In genomic region chr3:57956833-57957174, GRCh38 we compare ENCODE assay signal across 24 cellular contexts. TPM values are rescaled to one million over a fixed set of nuclear protein-coding genes. Genes with fewer than 3 reads are reported as not detected.
DNase-seq lines count a peak whose midpoint lies in the region; ATAC-seq and TF ChIP-seq lines count a peak whose summit lies in the region.
"Had no signal": no experiment of that assay in that cellular context is flagged by ENCODE, and none has a peak within 500 bp of the region (broad histone marks: within the 10 kb centered on the region; RNA-seq: fewer than 3 reads in every experiment).

No MANE protein-coding gene starts in this region.

- H3K4me1 ChIP-seq in mammary epithelial cell (ENCODE audit: insufficient read depth, low read length) (peaks cover 33% of the 10 kb centered on the region), osteoblast (ENCODE audit: insufficient read depth, low read length) (peaks cover 27% of the 10 kb centered on the region)

- H3K36me3 Mint-ChIP-seq in MCF 10A (ENCODE audit: insufficient read depth, unreplicated experiment): no peaks in the 10 kb centered on the region
- H3K36me3 Mint-ChIP-seq in HFFc6 (ENCODE audit: low read depth): no peaks in the 10 kb centered on the region
- H3K36me3 Mint-ChIP-seq in endothelial cell (ENCODE audit: low read depth, unreplicated experiment): peaks cover 4% of the 10 kb centered on the region
- H3K36me3 Mint-ChIP-seq in stimulated activated naive B cell treated with anti-CD40 and anti-IgM and Interleukin-4, amounts not matched to agents 10 μg/mL and 1 μg/mL and 100 μg/mL, for 72 hours: no peaks in the 10 kb centered on the region
- H3K36me3 Mint-ChIP-seq: activated naive CD4-positive, alpha-beta T cell treated with anti-CD3 and anti-CD28 coated beads, Interleukin-2, amount 50 U/mL, for 24 hours; T-cell had no signal

- POLR2A ChIA-PET in MCF 10A (lab: Yijun Ruan, JAX): interaction anchor here (1.5 kb wide), 1 partner anchor 48 kb away, joined by 3 read pairs; no protein-coding TSS in a partner anchor

- H3K27me3 Mint-ChIP-seq in MCF 10A (ENCODE audit: insufficient read depth, unreplicated experiment) (no peaks in the 10 kb centered on the region), HFFc6 (ENCODE audit: insufficient read depth) (peaks cover under 1% of the 10 kb centered on the region; the same call in 1 of the 2 replicates), endothelial cell (ENCODE audit: unreplicated experiment) (peaks cover 3% of the 10 kb centered on the region)
- no peaks in the 10 kb centered on the region for H3K27me3 Mint-ChIP-seq in stimulated activated naive B cell treated with anti-CD40 and anti-IgM and Interleukin-4, amounts not matched to agents 10 μg/mL and 1 μg/mL and 100 μg/mL, for 72 hours
- H3K27me3 Mint-ChIP-seq: activated B cell treated with CpG ODN at 0.5 μM for 24 hours; activated naive CD4-positive, alpha-beta T cell treated with anti-CD3 and anti-CD28 coated beads, Interleukin-2, amount 50 U/mL, for 24 hours; T-cell had no signal

- in situ Hi-C loops in mammary epithelial cell (cut with MboI; ENCODE audit: low sequenced_read_pairs in 2 of 2): no loop called here

- no peaks in the 10 kb centered on the region for H3K9me3 Mint-ChIP-seq in MCF 10A (ENCODE audit: unreplicated experiment)
- no peaks in the 10 kb centered on the region for H3K9me3 Mint-ChIP-seq in HFFc6
- H3K9me3 Mint-ChIP-seq in endothelial cell (ENCODE audit: unreplicated experiment): no peaks in the 10 kb centered on the region
- H3K9me3 Mint-ChIP-seq in stimulated activated naive B cell treated with anti-CD40 and anti-IgM and Interleukin-4, amounts not matched to agents 10 μg/mL and 1 μg/mL and 100 μg/mL, for 72 hours: no peaks in the 10 kb centered on the region
- H3K9me3 Mint-ChIP-seq: activated B cell treated with CpG ODN at 0.5 μM for 24 hours; activated naive CD4-positive, alpha-beta T cell treated with anti-CD3 and anti-CD28 coated beads, Interleukin-2, amount 50 U/mL, for 24 hours; activated T-helper 2 cell treated with anti-CD3 and anti-CD28 coated beads, Interferon-gamma antibody, Interleukin-2, Interleukin-4, amounts not matched to agents 10 μg/mL and 5 μg/mL and 100 μg/mL, durations not matched to agents 14 hours and 24 hours and 36 hours; effector memory CD8-positive, alpha-beta T cell; T-cell had no signal

- H3K27me3 ChIP-seq in mammary epithelial cell (ENCODE audit: insufficient read depth, low read length) (no peaks in the 10 kb centered on the region), osteoblast (ENCODE audit: insufficient read depth, low read length) (no peaks in the 10 kb centered on the region)
- H3K27me3 ChIP-seq: gastroesophageal sphincter, SJCRH30 had no signal

- CTCF ChIA-PET in mammary epithelial cell (lab: Charles Lee; ENCODE audit: low non-redundant PET) (no interaction called here), MCF 10A (lab: Yijun Ruan, JAX) (interaction anchor here (0.6 to 1.3 kb wide), 7 partner anchors 13 to 178 kb away, joined by 3 to 7 read pairs (median 3); no protein-coding TSS in a partner anchor)

- DNase-seq in mammary epithelial cell (no peak), MCF 10A (ENCODE audit: unreplicated experiment) (no peak), HFFc6 (no peak), endothelial cell (ENCODE audit: low spot score) (no peak), osteoblast (ENCODE audit: insufficient read length, low spot score, missing footprints) (no peak)
- no peak for DNase-seq in stimulated activated CD4-positive, alpha-beta T cell treated with anti-CD3 and anti-CD28 coated beads, Interleukin-15, amount 100 ng/mL, for 24 hours
- no peak for DNase-seq in stimulated activated naive B cell treated with anti-CD40 and anti-IgM and Interleukin-4, amounts not matched to agents 10 μg/mL and 1 μg/mL and 100 μg/mL, for 72 hours
- DNase-seq: activated B cell treated with CpG ODN at 0.5 μM for 24 hours; activated CD4-positive, alpha-beta T cell treated with anti-CD3 and anti-CD28 coated beads, Interleukin-2, amount 50 U/mL, for 4 hours; effector memory CD8-positive, alpha-beta T cell; H7; NCI-H1105; NCI-H1930; NCI-H524 treated with DMSO at 0.1 percent for 48 hours; SJCRH30; stimulated activated naive CD8-positive, alpha-beta T cell treated with anti-CD3 and anti-CD28 coated beads, Interleukin-15, Interleukin-2, amounts not matched to agents 100 U/mL and 50 U/mL, for 24 hours; T-cell had no signal

- peak overlapping the region; percentile 21 for H3K4me2 ChIP-seq in mammary epithelial cell (ENCODE audit: insufficient read depth, low read depth, low read length)
- H3K4me2 ChIP-seq in osteoblast (ENCODE audit: insufficient read depth, low read length): no peak overlapping the region

- H3K4me3 Mint-ChIP-seq in MCF 10A (ENCODE audit: unreplicated experiment) (no peak overlapping the region), HFFc6 (no peak overlapping the region), endothelial cell (ENCODE audit: unreplicated experiment) (no peak overlapping the region)
- no peak overlapping the region for H3K4me3 Mint-ChIP-seq in stimulated activated naive B cell treated with anti-CD40 and anti-IgM and Interleukin-4, amounts not matched to agents 10 μg/mL and 1 μg/mL and 100 μg/mL, for 72 hours
- H3K4me3 Mint-ChIP-seq: activated B cell treated with CpG ODN at 0.5 μM for 24 hours; activated naive CD4-positive, alpha-beta T cell treated with anti-CD3 and anti-CD28 coated beads, Interleukin-2, amount 50 U/mL, for 24 hours; effector memory CD8-positive, alpha-beta T cell; T-cell had no signal

- TF ChIP-seq CTCF in mammary epithelial cell (conservative IDR thresholded peaks at IDR 0.05 in 1 of 2, IDR thresholded peaks at IDR 0.05 in 1 of 2; ENCODE audit: extremely low read depth in 1 of 2, insufficient read depth in 1 of 2, low read depth in 1 of 2, low read length in 2 of 2): no peak
- TF ChIP-seq CTCF in MCF 10A (IDR thresholded peaks at IDR 0.05; ENCODE audit: unreplicated experiment): no peak
- TF ChIP-seq CTCF in HFFc6 (IDR thresholded peaks at IDR 0.05): no peak
- TF ChIP-seq CTCF in endothelial cell (IDR thresholded peaks at IDR 0.05; ENCODE audit: unreplicated experiment): no peak
- no peak for TF ChIP-seq CTCF in osteoblast (IDR thresholded peaks at IDR 0.05; ENCODE audit: extremely low read depth, low read depth, low read length)

- dilution Hi-C loops in mammary epithelial cell (cut with HindIII; ENCODE audit: low sequenced_read_pairs): no loop called here

- no peak overlapping the region for H2AFZ ChIP-seq in mammary epithelial cell (ENCODE audit: low read depth, low read length)
- H2AFZ ChIP-seq in osteoblast (ENCODE audit: low read length): no peak overlapping the region

- H4K20me1 ChIP-seq in mammary epithelial cell (ENCODE audit: insufficient read depth, low read length): no peaks in the 10 kb centered on the region
- no peaks in the 10 kb centered on the region for H4K20me1 ChIP-seq in osteoblast (ENCODE audit: insufficient read depth, low read length)

- ATAC-seq in stimulated activated naive B cell treated with anti-CD40 and anti-IgM and Interleukin-4, amounts not matched to agents 10 μg/mL and 1 μg/mL and 100 μg/mL, for 72 hours (replicated peaks): no peak
- no peak for ATAC-seq in HG02678 (IDR thresholded peaks at IDR 0.05; ENCODE audit: unreplicated experiment)
- ATAC-seq: effector memory CD8-positive, alpha-beta T cell; gastroesophageal sphincter; Panc1; sciatic nerve; T-cell had no signal

- intact Hi-C loops in mammary epithelial cell (cut with micrococcal nuclease): loop anchor here (1.0 kb wide), 1 partner anchor 260 kb away; no protein-coding TSS in a partner anchor
- intact Hi-C loops in MCF 10A (cut with micrococcal nuclease): loop anchor here (1.0 to 10.0 kb wide), 2 partner anchors 12 to 348 kb away; partner anchors contain the start of genes HTD2 and RPP14

- H3K27ac Mint-ChIP-seq in MCF 10A (ENCODE audit: low read depth, unreplicated experiment) (no peak overlapping the region), HFFc6 (peak overlapping the region; percentile 81; the same call in 1 of the 2 replicates), endothelial cell (ENCODE audit: unreplicated experiment) (peak overlapping the region; percentile 64)
- no peak overlapping the region for H3K27ac Mint-ChIP-seq in stimulated activated naive B cell treated with anti-CD40 and anti-IgM and Interleukin-4, amounts not matched to agents 10 μg/mL and 1 μg/mL and 100 μg/mL, for 72 hours
- H3K27ac Mint-ChIP-seq: activated B cell treated with CpG ODN at 0.5 μM for 24 hours; activated naive CD4-positive, alpha-beta T cell treated with anti-CD3 and anti-CD28 coated beads, Interleukin-2, amount 50 U/mL, for 24 hours; activated T-helper 2 cell treated with anti-CD3 and anti-CD28 coated beads, Interferon-gamma antibody, Interleukin-2, Interleukin-4, amounts not matched to agents 10 μg/mL and 5 μg/mL and 100 μg/mL, durations not matched to agents 14 hours and 24 hours and 36 hours; effector memory CD8-positive, alpha-beta T cell; T-cell had no signal

- WGBS in mammary epithelial cell (ENCODE audit: low coverage, missing lambda C conversion rate): 100% methylated on average over 2 of the region's 2 CpGs

- H3K9me3 ChIP-seq in mammary epithelial cell (replicated peaks; ENCODE audit: insufficient read depth, low read length) (no peaks in the 10 kb centered on the region), osteoblast (ENCODE audit: low read depth, low read length) (no peaks in the 10 kb centered on the region)
- H3K9me3 ChIP-seq: gastroesophageal sphincter, SJCRH30, thoracic aorta had no signal

- no peak overlapping the region for H3K9ac ChIP-seq in mammary epithelial cell (ENCODE audit: insufficient read depth, low read length)

- BruUV-seq in mammary epithelial cell (replicated peaks; lab: Mats Ljungman, UMichigan) (no TSS peak), MCF 10A (replicated peaks; lab: Mats Ljungman, UMichigan) (no TSS peak)

- H3K36me3 ChIP-seq in mammary epithelial cell (ENCODE audit: insufficient read depth, low read length): no peaks in the 10 kb centered on the region
- no peaks in the 10 kb centered on the region for H3K36me3 ChIP-seq in osteoblast (ENCODE audit: insufficient read depth, low read length)
- H3K36me3 ChIP-seq: gastroesophageal sphincter, SJCRH30, thoracic aorta had no signal

- H3K79me2 ChIP-seq in mammary epithelial cell (ENCODE audit: insufficient read depth, low read length) (peaks cover 6% of the 10 kb centered on the region), osteoblast (ENCODE audit: insufficient read depth, low read length) (no peaks in the 10 kb centered on the region)

- H3K27ac ChIP-seq in mammary epithelial cell (ENCODE audit: insufficient read depth, low read depth, low read length) (peak overlapping the region; percentile 53), osteoblast (ENCODE audit: low read depth, low read length) (peak overlapping the region; percentile 82)
- H3K27ac ChIP-seq: SJCRH30, thoracic aorta had no signal

- no peak overlapping the region for H3K4me3 ChIP-seq in mammary epithelial cell (replicated peaks in 1 of 3; ENCODE audit: insufficient read depth in 1 of 3, low read depth in 2 of 3, low read length in 3 of 3)
- no peak overlapping the region for H3K4me3 ChIP-seq in osteoblast (ENCODE audit: insufficient read depth, low read length)
- H3K4me3 ChIP-seq: gastroesophageal sphincter, SJCRH30, thoracic aorta had no signal

- peaks cover 20% of the 10 kb centered on the region for H3K4me1 Mint-ChIP-seq in MCF 10A (ENCODE audit: insufficient read depth, unreplicated experiment)
- H3K4me1 Mint-ChIP-seq in HFFc6 (ENCODE audit: low read depth): peaks cover 37% of the 10 kb centered on the region
- peaks cover 40% of the 10 kb centered on the region for H3K4me1 Mint-ChIP-seq in endothelial cell (ENCODE audit: unreplicated experiment)
- H3K4me1 Mint-ChIP-seq in stimulated activated naive B cell treated with anti-CD40 and anti-IgM and Interleukin-4, amounts not matched to agents 10 μg/mL and 1 μg/mL and 100 μg/mL, for 72 hours: peaks cover 16 to 23% of the 10 kb centered on the region in 2 donors
- H3K4me1 Mint-ChIP-seq: activated naive CD4-positive, alpha-beta T cell treated with anti-CD3 and anti-CD28 coated beads, Interleukin-2, amount 50 U/mL, for 24 hours had no signal

RNA-seq across cellular contexts. Expression of gene FLNB, which starts 51.4 kb away (rescaled TPM):
- 1,000 to 10,000 TPM in 1 of 2 donors, 100 to 1,000 TPM in 1; 930 to 1,038 TPM for total RNA-seq in mammary epithelial cell
- polyA plus RNA-seq in mammary epithelial cell: 415 TPM
- 1,694 TPM for polyA minus RNA-seq in mammary epithelial cell
- total RNA-seq in MCF 10A (2022): 580 and 593 TPM in 2 replicates
- total RNA-seq in HFFc6 (2021; fragmentation: NEBNext Ultra II Directional; extraction: Animal tissue kit (Norgen Biotek cat#: 25700)): 100 to 1,000 TPM in 3 of 6 experiments, 10 to 100 TPM in 3; 93.8 to 117 (median 98.7) TPM
- total RNA-seq in endothelial cell (ENCODE audit: unreplicated experiment): 216 TPM
- 259 and 274 TPM in 2 replicates for total RNA-seq in osteoblast

Comparison
In these comparisons a context has a peak if more than half of its experiments do, and no peak if none do; other contexts are left out.
1. H3K27ac Mint-ChIP-seq: peak in HFFc6 (single experiment) and endothelial cell (single experiment); none in MCF 10A (single experiment) and stimulated activated naive B cell treated with anti-CD40 and anti-IgM and Interleukin-4, amounts not matched to agents 10 μg/mL and 1 μg/mL and 100 μg/mL, for 72 hours (single experiment).